12 cellular contexts compared by ENCODE assay signal in the genomic region with DNA sequence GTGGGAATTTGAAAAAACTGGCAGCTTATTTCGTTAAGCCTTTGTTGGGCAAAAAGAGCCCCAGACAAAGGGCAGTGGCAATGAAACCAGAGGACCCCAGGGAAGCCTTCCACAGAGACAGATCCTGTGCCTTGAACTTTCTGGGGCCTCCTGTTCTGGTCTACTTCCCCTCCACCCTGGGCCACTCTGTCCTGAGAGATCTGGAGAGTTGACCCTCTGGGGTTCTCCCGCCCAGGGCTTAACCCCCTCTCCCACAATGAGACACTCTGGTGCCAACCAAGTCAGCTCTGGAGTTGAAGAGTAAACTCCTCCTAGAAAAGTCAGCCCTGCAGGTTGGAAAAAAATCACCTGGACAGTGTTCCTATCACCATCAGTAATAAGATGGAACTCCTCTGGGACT. TPM values are rescaled to one million over a fixed set of nuclear protein-coding genes. Genes with fewer than 3 reads are reported as not detected.
DNase-seq lines count a peak whose midpoint lies in the region; ATAC-seq and TF ChIP-seq lines count a peak whose summit lies in the region.
"Had no signal": no experiment of that assay in that cellular context is flagged by ENCODE, and none has a peak within 500 bp of the region (broad histone marks: within the 10 kb centered on the region; RNA-seq: fewer than 3 reads in every experiment).

No MANE protein-coding gene starts in this region.

- H3K27ac Mint-ChIP-seq in Caco-2 (ENCODE audit: unreplicated experiment), result peak overlapping the region; percentile 81
- H3K27ac Mint-ChIP-seq in WTC11, result peak overlapping the region; percentile 32; the same call in 1 of the 2 replicates

- intact Hi-C loops in Caco-2 (cut with micrococcal nuclease; ENCODE audit: unreplicated experiment), result no loop called here

- no peaks in the 10 kb centered on the region for H3K27me3 ChIP-seq in Caco-2 (replicated peaks; ENCODE audit: control insufficient read depth, insufficient read depth, low read length)
- no peaks in the 10 kb centered on the region for H3K27me3 ChIP-seq in layer of hippocampus (ENCODE audit: control insufficient read depth, insufficient read depth, low read length)
- H3K27me3 ChIP-seq in WERI-Rb-1 (ENCODE audit: insufficient read depth, low read depth, severe bottlenecking), result no peaks in the 10 kb centered on the region
- H3K27me3 ChIP-seq: BE2C had no signal

- CTCF ChIA-PET in Caco-2 (lab: Charles Lee), result no interaction called here
- CTCF ChIA-PET in WTC11 (lab: Charles Lee), result interaction anchor here (1.6 kb wide), 1 partner anchor 47 kb away, joined by 6 read pairs; no protein-coding TSS in a partner anchor

- H3K9me3 ChIP-seq in Caco-2, result no peaks in the 10 kb centered on the region
- H3K9me3 ChIP-seq in WERI-Rb-1 (ENCODE audit: severe bottlenecking), result no peaks in the 10 kb centered on the region
- H3K9me3 ChIP-seq: BE2C had no signal

- H3K27ac ChIP-seq in layer of hippocampus (ENCODE audit: low read depth, low read length), result peak overlapping the region; percentile 22
- peak overlapping the region; percentile 36 for H3K27ac ChIP-seq in temporal lobe (ENCODE audit: low read depth, low read length)
- H3K27ac ChIP-seq in WERI-Rb-1, result no peak overlapping the region

- H3K27me3 Mint-ChIP-seq in Caco-2 (ENCODE audit: insufficient read depth, unreplicated experiment) (no peaks in the 10 kb centered on the region), WTC11 (ENCODE audit: low read depth) (no peaks in the 10 kb centered on the region)

- no peak overlapping the region for H3K4me3 ChIP-seq in Caco-2 (ENCODE audit: low read depth, low read length)
- no peak overlapping the region for H3K4me3 ChIP-seq in WERI-Rb-1 (ENCODE audit: low read depth, low read length)

- H3K4me1 ChIP-seq in Caco-2, result peaks cover 39% of the 10 kb centered on the region
- H3K4me1 ChIP-seq: BE2C had no signal

- TF ChIP-seq CTCF in Caco-2 (IDR thresholded peaks at IDR 0.05; ENCODE audit: insufficient read depth in 1 of 2, low read depth in 1 of 2, low read length in 1 of 2, severe bottlenecking in 1 of 2, unreplicated experiment in 1 of 2), result no peak
- no peak for TF ChIP-seq CTCF in WTC11 (IDR thresholded peaks at IDR 0.05)
- no peak for TF ChIP-seq CTCF in WERI-Rb-1 (IDR thresholded peaks at IDR 0.05; ENCODE audit: low read depth, low read length)

- H3K36me3 Mint-ChIP-seq in Caco-2 (ENCODE audit: insufficient read depth, unreplicated experiment) (peaks cover 54% of the 10 kb centered on the region), WTC11 (peaks cover 14% of the 10 kb centered on the region)

- POLR2A ChIA-PET in Caco-2 (lab: Charles Lee) (no interaction called here), WTC11 (lab: Charles Lee) (no interaction called here)

- BruUV-seq in Caco-2 (replicated peaks; lab: Mats Ljungman, UMichigan), result no TSS peak

- DNase-seq in Caco-2, result no peak
- no peak for DNase-seq in WTC11 (ENCODE audit: low spot score)
- no peak for DNase-seq in WERI-Rb-1
- DNase-seq: BE2C, Kasumi-1, NCI-H1417 treated with DMSO at 0.1 percent for 48 hours, NCI-H2029 treated with DMSO at 0.1 percent for 48 hours, NCI-H510A treated with DMSO at 0.1 percent for 48 hours had no signal

- H3K9me3 Mint-ChIP-seq in Caco-2 (ENCODE audit: unreplicated experiment) (no peaks in the 10 kb centered on the region), WTC11 (no peaks in the 10 kb centered on the region)

- ATAC-seq in WTC11 (no peak), GM21825 (IDR thresholded peaks at IDR 0.05; ENCODE audit: unreplicated experiment) (no peak), GM21717 (IDR thresholded peaks at IDR 0.05; ENCODE audit: unreplicated experiment) (no peak)

- H3K4me1 Mint-ChIP-seq in Caco-2 (ENCODE audit: low read depth, unreplicated experiment) (peaks cover 12% of the 10 kb centered on the region), WTC11 (peaks cover 23% of the 10 kb centered on the region)

- H3K4me3 Mint-ChIP-seq in Caco-2 (ENCODE audit: unreplicated experiment) (no peak overlapping the region), WTC11 (no peak overlapping the region)

- H3K36me3 ChIP-seq in Caco-2 (ENCODE audit: control insufficient read depth, insufficient read depth, low read length) (peaks cover 1% of the 10 kb centered on the region; the same call in 1 of the 2 replicates), WERI-Rb-1 (peaks cover 5% of the 10 kb centered on the region; the same call in 1 of the 2 replicates)
- H3K36me3 ChIP-seq: BE2C had no signal

TF ChIP-seq in WTC11, 78 proteins besides CTCF, POLR2A, EP300 and RAD21 (continues in another document):
- TF ChIP-seq ELF4 (CRISPR knock-in tag; IDR thresholded peaks at IDR 0.05; ENCODE audit: low read depth) (no peak), OVOL2 (CRISPR knock-in tag; IDR thresholded peaks at IDR 0.05; ENCODE audit: borderline replicate concordance) (no peak), ZNF317 (CRISPR knock-in tag; IDR thresholded peaks at IDR 0.05; ENCODE audit: borderline replicate concordance, low read depth) (no peak), NR3C1 (CRISPR knock-in tag; conservative IDR thresholded peaks at IDR 0.05; ENCODE audit: low read depth) (no peak), NFYB (CRISPR knock-in tag; conservative IDR thresholded peaks at IDR 0.05; ENCODE audit: low read depth) (no peak), JUN (CRISPR knock-in tag; IDR thresholded peaks at IDR 0.05) (no peak), ZNF232 (CRISPR knock-in tag; IDR thresholded peaks at IDR 0.05) (no peak), ZNF512 (CRISPR knock-in tag; IDR thresholded peaks at IDR 0.05; ENCODE audit: borderline replicate concordance) (no peak), TEAD4 (CRISPR knock-in tag; IDR thresholded peaks at IDR 0.05) (no peak), CREM (CRISPR knock-in tag; IDR thresholded peaks at IDR 0.05) (no peak)
- TF ChIP-seq, protein P1, sequence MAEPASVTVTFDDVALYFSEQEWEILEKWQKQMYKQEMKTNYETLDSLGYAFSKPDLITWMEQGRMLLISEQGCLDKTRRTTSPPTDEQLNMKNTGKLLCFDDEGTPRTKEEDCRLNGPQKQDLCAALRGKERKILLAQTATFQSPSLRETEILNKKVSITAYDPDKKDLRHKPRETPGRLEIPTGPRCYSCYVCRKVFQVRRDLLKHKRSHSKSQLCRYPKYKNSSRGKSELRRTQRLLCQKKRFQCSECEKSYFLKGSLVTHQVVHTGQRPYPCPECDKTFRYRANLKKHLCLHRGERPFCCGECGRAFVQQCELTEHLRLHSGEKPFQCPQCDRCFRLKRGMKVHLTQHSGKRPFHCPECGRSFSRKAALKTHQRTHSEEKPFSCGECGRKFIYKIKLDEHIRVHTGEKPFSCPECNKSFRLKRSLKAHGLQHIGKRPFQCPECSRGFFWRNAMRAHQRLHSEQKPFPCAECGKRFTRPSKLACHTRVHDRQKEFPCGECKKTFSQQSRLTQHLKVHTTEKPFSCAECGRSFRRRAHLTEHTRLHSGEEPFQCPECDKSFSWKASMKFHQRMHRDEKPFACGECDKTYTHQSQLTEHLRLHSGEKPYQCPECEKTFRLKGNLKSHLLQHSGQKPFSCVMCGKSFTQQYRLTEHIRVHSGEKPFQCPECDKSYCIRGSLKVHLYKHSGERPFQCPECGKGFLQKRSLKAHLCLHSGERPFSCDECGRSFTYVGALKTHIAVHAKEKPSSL (CRISPR knock-in tag; conservative IDR thresholded peaks at IDR 0.05), result no peak
- TF ChIP-seq, protein P2, sequence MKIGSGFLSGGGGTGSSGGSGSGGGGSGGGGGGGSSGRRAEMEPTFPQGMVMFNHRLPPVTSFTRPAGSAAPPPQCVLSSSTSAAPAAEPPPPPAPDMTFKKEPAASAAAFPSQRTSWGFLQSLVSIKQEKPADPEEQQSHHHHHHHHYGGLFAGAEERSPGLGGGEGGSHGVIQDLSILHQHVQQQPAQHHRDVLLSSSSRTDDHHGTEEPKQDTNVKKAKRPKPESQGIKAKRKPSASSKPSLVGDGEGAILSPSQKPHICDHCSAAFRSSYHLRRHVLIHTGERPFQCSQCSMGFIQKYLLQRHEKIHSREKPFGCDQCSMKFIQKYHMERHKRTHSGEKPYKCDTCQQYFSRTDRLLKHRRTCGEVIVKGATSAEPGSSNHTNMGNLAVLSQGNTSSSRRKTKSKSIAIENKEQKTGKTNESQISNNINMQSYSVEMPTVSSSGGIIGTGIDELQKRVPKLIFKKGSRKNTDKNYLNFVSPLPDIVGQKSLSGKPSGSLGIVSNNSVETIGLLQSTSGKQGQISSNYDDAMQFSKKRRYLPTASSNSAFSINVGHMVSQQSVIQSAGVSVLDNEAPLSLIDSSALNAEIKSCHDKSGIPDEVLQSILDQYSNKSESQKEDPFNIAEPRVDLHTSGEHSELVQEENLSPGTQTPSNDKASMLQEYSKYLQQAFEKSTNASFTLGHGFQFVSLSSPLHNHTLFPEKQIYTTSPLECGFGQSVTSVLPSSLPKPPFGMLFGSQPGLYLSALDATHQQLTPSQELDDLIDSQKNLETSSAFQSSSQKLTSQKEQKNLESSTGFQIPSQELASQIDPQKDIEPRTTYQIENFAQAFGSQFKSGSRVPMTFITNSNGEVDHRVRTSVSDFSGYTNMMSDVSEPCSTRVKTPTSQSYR (CRISPR knock-in tag; IDR thresholded peaks at IDR 0.05), result no peak
- TF ChIP-seq, protein P3, sequence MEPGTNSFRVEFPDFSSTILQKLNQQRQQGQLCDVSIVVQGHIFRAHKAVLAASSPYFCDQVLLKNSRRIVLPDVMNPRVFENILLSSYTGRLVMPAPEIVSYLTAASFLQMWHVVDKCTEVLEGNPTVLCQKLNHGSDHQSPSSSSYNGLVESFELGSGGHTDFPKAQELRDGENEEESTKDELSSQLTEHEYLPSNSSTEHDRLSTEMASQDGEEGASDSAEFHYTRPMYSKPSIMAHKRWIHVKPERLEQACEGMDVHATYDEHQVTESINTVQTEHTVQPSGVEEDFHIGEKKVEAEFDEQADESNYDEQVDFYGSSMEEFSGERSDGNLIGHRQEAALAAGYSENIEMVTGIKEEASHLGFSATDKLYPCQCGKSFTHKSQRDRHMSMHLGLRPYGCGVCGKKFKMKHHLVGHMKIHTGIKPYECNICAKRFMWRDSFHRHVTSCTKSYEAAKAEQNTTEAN (CRISPR knock-in tag; IDR thresholded peaks at IDR 0.05), result no peak

RNA-seq across cellular contexts. Expression of gene EHD4, which starts 20.8 kb away (rescaled TPM):
- total RNA-seq in Caco-2 (2022) (31.6 TPM in 2 replicates), WTC11 (2021) (20.8 to 23.9 TPM (median 21.3 TPM) in 3 replicates), temporal lobe (1.7 TPM)

RNA-seq across cellular contexts. Expression of gene SPTBN5, which starts 57.7 kb away (rescaled TPM):
- total RNA-seq in Caco-2 (2022) (2.3 and 2.5 TPM in 2 replicates), WTC11 (2021) (1.2 to 2.3 TPM (median 2.0 TPM) in 3 replicates), temporal lobe (0.25 TPM)
